ENCODE assay signal across 1 cellular context in genomic region chr15:60801336-60801735, GRCh38.
TF ChIP-seq lines count a peak whose summit lies in the region.

No MANE protein-coding gene starts in this region.

TF ChIP-seq in GM23338, 12 proteins besides CTCF, POLR2A, EP300 and RAD21 (continued from another document):
- TF ChIP-seq REST (IDR thresholded peaks at IDR 0.05; ENCODE audit: unreplicated experiment) = no peak
- TF ChIP-seq POLR2AphosphoS5 (IDR thresholded peaks at IDR 0.05; ENCODE audit: low read depth) = no peak
- no peak for TF ChIP-seq ZNF114 (CRISPR knock-in tag; IDR thresholded peaks at IDR 0.05)
- TF ChIP-seq STAT1 (IDR thresholded peaks at IDR 0.05; ENCODE audit: unreplicated experiment) = no peak
- TF ChIP-seq ZNF331 (CRISPR knock-in tag; IDR thresholded peaks at IDR 0.05; ENCODE audit: low read depth) = no peak
- TF ChIP-seq EZH2phosphoT487 (IDR thresholded peaks at IDR 0.05; ENCODE audit: unreplicated experiment) = no peak
- TF ChIP-seq ETS1 (IDR thresholded peaks at IDR 0.05) = no peak
- TF ChIP-seq NANOG (IDR thresholded peaks at IDR 0.05; ENCODE audit: borderline replicate concordance) = no peak
- no peak for TF ChIP-seq EZH2 (IDR thresholded peaks at IDR 0.05; ENCODE audit: low read depth, unreplicated experiment)
